In genomic region chr1:91913018-91913417, GRCh38 we compare ENCODE assay signal across 1 cellular context.
TF ChIP-seq lines count a peak whose summit lies in the region.

No MANE protein-coding gene starts in this region.

TF ChIP-seq in GM23338, 12 proteins besides CTCF, POLR2A, EP300 and RAD21:
- no peak for TF ChIP-seq ZNF462 (CRISPR knock-in tag; IDR thresholded peaks at IDR 0.05)
- TF ChIP-seq ZNF331 (CRISPR knock-in tag; IDR thresholded peaks at IDR 0.05; ENCODE audit: low read depth): no peak
- no peak for TF ChIP-seq ZNF114 (CRISPR knock-in tag; IDR thresholded peaks at IDR 0.05)
- no peak for TF ChIP-seq EZH2phosphoT487 (IDR thresholded peaks at IDR 0.05; ENCODE audit: unreplicated experiment)
- no peak for TF ChIP-seq STAT1 (IDR thresholded peaks at IDR 0.05; ENCODE audit: unreplicated experiment)
- no peak for TF ChIP-seq EZH2 (IDR thresholded peaks at IDR 0.05; ENCODE audit: low read depth, unreplicated experiment)
- TF ChIP-seq REST (IDR thresholded peaks at IDR 0.05; ENCODE audit: unreplicated experiment): no peak
- TF ChIP-seq CREB1 (CRISPR knock-in tag; IDR thresholded peaks at IDR 0.05; ENCODE audit: low read depth): no peak
- no peak for TF ChIP-seq POLR2AphosphoS5 (IDR thresholded peaks at IDR 0.05; ENCODE audit: low read depth)
- no peak for TF ChIP-seq JUNB (IDR thresholded peaks at IDR 0.05; ENCODE audit: unreplicated experiment)
